8 cellular contexts compared by ENCODE assay signal in the genomic region with DNA sequence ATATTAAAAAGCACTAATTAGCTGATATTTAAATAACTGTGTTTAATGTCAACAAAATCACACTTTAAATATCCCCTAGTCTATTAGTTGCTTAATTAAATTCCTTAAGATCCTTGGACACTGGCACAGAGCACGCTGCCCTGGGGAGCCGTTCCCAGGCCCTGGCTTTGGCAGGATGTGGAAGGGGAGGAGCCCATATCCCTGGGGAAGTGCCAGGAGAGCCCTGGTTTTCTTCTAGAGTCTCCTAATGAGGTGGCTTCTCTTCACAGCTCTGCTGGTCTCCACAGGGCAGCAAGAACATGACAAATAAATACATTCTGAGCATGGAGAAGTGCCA. TPM values are rescaled to one million over a fixed set of nuclear protein-coding genes. Genes with fewer than 3 reads are reported as not detected.
DNase-seq lines count a peak whose midpoint lies in the region; ATAC-seq and TF ChIP-seq lines count a peak whose summit lies in the region.

No MANE protein-coding gene starts in this region.

- H3K9ac ChIP-seq in Karpas-422 (ENCODE audit: low read length) = no peak overlapping the region

- DNase-seq in DMS 273 (lab: John Stamatoyannopoulos, UW; ENCODE audit: unreplicated experiment) = peak; percentile 74
- peak; percentile 79 for DNase-seq in NCI-H446 treated with DMSO at 0.1 percent for 48 hours (lab: John Stamatoyannopoulos, UW)
- DNase-seq in fibroblast of pulmonary artery (ENCODE audit: low read depth) = peak; percentile 65
- peak in 8 of 10 donors; percentile 34 to 86 (median 42) for DNase-seq in posterior cingulate gyrus
- DNase-seq in MV-4-11 (lab: John Stamatoyannopoulos, UW) = no peak
- DNase-seq in Karpas-422 = no peak
- DNase-seq in effector CD8-positive, alpha-beta T cell (lab: John Stamatoyannopoulos, UW) = no peak

- ATAC-seq in GM19397 (IDR thresholded peaks at IDR 0.05; ENCODE audit: unreplicated experiment) = no peak

- intact Hi-C loops in posterior cingulate gyrus (cut with DNase I) = no loop called here

- no peaks in the 10 kb centered on the region for H3K36me3 ChIP-seq in Karpas-422 (ENCODE audit: insufficient read depth, low read length)

- H3K4me2 ChIP-seq in Karpas-422 (ENCODE audit: low read depth, low read length, poor library complexity, severe bottlenecking) = no peak overlapping the region

- H3K9me3 ChIP-seq in Karpas-422 (ENCODE audit: low read length) = no peaks in the 10 kb centered on the region

- H3K4me3 ChIP-seq in fibroblast of pulmonary artery (replicated peaks; ENCODE audit: low read depth, low read length) (no peak overlapping the region), Karpas-422 (ENCODE audit: low read length) (no peak overlapping the region)

- H4K20me1 ChIP-seq in Karpas-422 (ENCODE audit: insufficient read depth, low read depth, low read length) = peaks cover 46% of the 10 kb centered on the region

- no peaks in the 10 kb centered on the region for H3K4me1 ChIP-seq in Karpas-422 (ENCODE audit: low read length)

- no peak overlapping the region for H3K27ac ChIP-seq in Karpas-422 (ENCODE audit: low read length)

- no peak overlapping the region for H2AFZ ChIP-seq in Karpas-422 (ENCODE audit: low read length)

- TF ChIP-seq CTCF in fibroblast of pulmonary artery (IDR thresholded peaks at IDR 0.05; ENCODE audit: low read length, missing control alignments) = no peak

- H3K79me2 ChIP-seq in Karpas-422 (ENCODE audit: low read length) = no peaks in the 10 kb centered on the region

- no peaks in the 10 kb centered on the region for H3K9me2 ChIP-seq in Karpas-422 (replicated peaks; ENCODE audit: insufficient read depth, low read length)

- H3K27me3 ChIP-seq in Karpas-422 (ENCODE audit: low read length) = no peaks in the 10 kb centered on the region

RNA-seq across cellular contexts. Expression of a gene that starts 50.5 kb away (rescaled TPM):
- 10.7 and 21.8 TPM in 2 replicates for total RNA-seq in Karpas-422 (2014; rRNA removed; shearing (Covaris generic); ENCODE audit: low replicate concordance)

Comparison
In these comparisons a context has a peak if more than half of its experiments do, and no peak if none do; other contexts are left out.
1. DNase-seq: peak in DMS 273 (single experiment), NCI-H446 treated with DMSO at 0.1 percent for 48 hours (single experiment), fibroblast of pulmonary artery (single experiment) and posterior cingulate gyrus (8 of 10); none in MV-4-11 (single experiment), Karpas-422 (single experiment) and effector CD8-positive, alpha-beta T cell (single experiment).